Comparison of ENCODE assay signal across 25 cellular contexts in genomic region chr3:102909904-102910303, GRCh38.
"Had no signal": no experiment of that assay in that cellular context is flagged by ENCODE, and none has a peak within 500 bp of the region (broad histone marks: within the 10 kb centered on the region; RNA-seq: fewer than 3 reads in every experiment).

No MANE protein-coding gene starts in this region.

- H3K4me3 ChIP-seq: colonic mucosa, coronary artery, dorsolateral prefrontal cortex, esophagus muscularis mucosa, esophagus squamous epithelium, gastrocnemius medialis, gastroesophageal sphincter, heart left ventricle, heart right ventricle had no signal

- H3K27me3 ChIP-seq: colonic mucosa, dorsolateral prefrontal cortex, esophagus muscularis mucosa, esophagus squamous epithelium, foreskin keratinocyte, gastrocnemius medialis, gastroesophageal sphincter, heart left ventricle, heart right ventricle had no signal

- H3K4me1 ChIP-seq: colonic mucosa, esophagus muscularis mucosa, esophagus squamous epithelium, foreskin keratinocyte, gastrocnemius medialis, gastroesophageal sphincter, heart left ventricle, heart right ventricle had no signal

- H3K27ac Mint-ChIP-seq: dendritic cell treated with granulocyte-macrophage colony-stimulating factor and Interleukin-4, amounts not matched to agents 40 ng/mL and 50 ng/mL, for 4 days; effector memory CD8-positive, alpha-beta T cell; endodermal cell had no signal

- H3K9me3 Mint-ChIP-seq: endodermal cell had no signal

- H3K36me3 ChIP-seq: colonic mucosa, esophagus muscularis mucosa, esophagus squamous epithelium, gastrocnemius medialis, gastroesophageal sphincter, heart left ventricle, heart right ventricle had no signal

- H3K27me3 Mint-ChIP-seq: dendritic cell treated with granulocyte-macrophage colony-stimulating factor and Interleukin-4, amounts not matched to agents 40 ng/mL and 50 ng/mL, for 4 days; effector memory CD8-positive, alpha-beta T cell had no signal

- ATAC-seq: effector memory CD8-positive, alpha-beta T cell; esophagus mucosa; foreskin keratinocyte; gastrocnemius medialis; gastroesophageal sphincter; heart left ventricle; heart right ventricle had no signal

- H3K27ac ChIP-seq: colonic mucosa, coronary artery, dorsolateral prefrontal cortex, epithelial cell of prostate, esophagus muscularis mucosa, esophagus squamous epithelium, foreskin keratinocyte, gastrocnemius medialis, gastroesophageal sphincter, heart left ventricle, heart right ventricle had no signal

- H3K4me3 Mint-ChIP-seq: dendritic cell treated with granulocyte-macrophage colony-stimulating factor and Interleukin-4, amounts not matched to agents 40 ng/mL and 50 ng/mL, for 4 days; effector memory CD8-positive, alpha-beta T cell; endodermal cell had no signal

- H3K9me3 ChIP-seq: colonic mucosa, esophagus muscularis mucosa, esophagus squamous epithelium, gastrocnemius medialis, gastroesophageal sphincter, heart left ventricle, heart right ventricle had no signal

- DNase-seq: colonic mucosa; cortex of kidney; dermis blood vessel endothelial cell; dorsolateral prefrontal cortex; effector CD4-positive, alpha-beta T cell; effector CD8-positive, alpha-beta T cell; effector memory CD4-positive, alpha-beta T cell; effector memory CD8-positive, alpha-beta T cell; endodermal cell; erythroblast; esophagus squamous epithelium; foreskin fibroblast; foreskin keratinocyte; foreskin melanocyte; gastrocnemius medialis; glutamatergic neuron; head of caudate nucleus; heart left ventricle; heart right ventricle had no signal
